ENCODE assay signal across 28 cellular contexts in the genomic region with DNA sequence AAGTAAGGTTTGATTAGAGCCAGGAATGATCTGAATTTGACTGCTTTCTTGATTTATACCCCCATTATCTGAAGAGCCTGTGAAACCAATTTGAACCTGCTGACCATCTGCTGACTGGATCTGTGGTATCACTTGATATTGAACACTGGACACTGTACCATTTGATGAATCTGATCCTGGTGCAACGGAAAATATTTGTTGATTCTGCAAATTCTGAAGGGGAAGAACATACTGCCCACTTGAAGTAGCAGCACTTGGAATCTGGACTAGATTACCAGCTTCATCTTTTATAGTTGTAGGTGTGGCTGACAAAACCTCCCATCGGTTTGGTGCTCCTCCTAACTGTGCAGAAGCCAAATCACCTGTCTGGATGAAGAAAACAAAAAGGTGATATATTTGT. TPM values are rescaled to one million over a fixed set of nuclear protein-coding genes. Genes with fewer than 3 reads are reported as not detected.
DNase-seq lines count a peak whose midpoint lies in the region; ATAC-seq, FAIRE-seq and TF ChIP-seq lines count a peak whose summit lies in the region.
"Had no signal": no experiment of that assay in that cellular context is flagged by ENCODE, and none has a peak within 500 bp of the region (broad histone marks: within the 10 kb centered on the region; RNA-seq: fewer than 3 reads in every experiment).

No MANE protein-coding gene starts in this region.

- H3K9me3 ChIP-seq in CD4-positive, CD25-positive, alpha-beta regulatory T cell (ENCODE audit: control insufficient read depth in 2 of 2, low read length in 2 of 2) = no peaks in the 10 kb centered on the region
- H3K9me3 ChIP-seq in DND-41 (ENCODE audit: insufficient read depth, low read length, severe bottlenecking) (no peaks in the 10 kb centered on the region), K562 (replicated peaks; ENCODE audit: control insufficient read depth, insufficient read depth, low read depth, low read length) (no peaks in the 10 kb centered on the region), heart left ventricle (peaks cover 0 to 3% (median 0%) of the 10 kb centered on the region in 12 donors)
- H3K9me3 ChIP-seq in naive thymus-derived CD4-positive, alpha-beta T cell (ENCODE audit: control insufficient read depth in 2 of 3, low read length in 3 of 3) = no peaks in the 10 kb centered on the region
- H3K9me3 ChIP-seq: psoas muscle, tibial artery had no signal

- no peak overlapping the region for H3K27ac ChIP-seq in CD4-positive, CD25-positive, alpha-beta regulatory T cell (ENCODE audit: insufficient read depth, low read length, poor library complexity, severe bottlenecking)
- H3K27ac ChIP-seq in DND-41 (ENCODE audit: low read length) (no peak overlapping the region), K562 (ENCODE audit: extremely low read depth, low read depth, low read length) (no peak overlapping the region), heart left ventricle (no peak overlapping the region)
- H3K27ac ChIP-seq in naive thymus-derived CD4-positive, alpha-beta T cell (ENCODE audit: low read depth, low read length) = no peak overlapping the region
- H3K27ac ChIP-seq: BLaER1 treated with 17β-estradiol and CSF1 and Interleukin-3, amounts not matched to agents 10 nM and 100 nM; epithelial cell of prostate; PC-9; psoas muscle had no signal

- in situ Hi-C loops in K562 (cut with MboI) = no loop called here

- H2AFZ ChIP-seq in DND-41 (ENCODE audit: low read depth, low read length) (no peak overlapping the region), K562 (ENCODE audit: low read depth, low read length) (no peak overlapping the region)
- H2AFZ ChIP-seq: GM23338, PC-9 had no signal

- peak overlapping the region; percentile 71 for H3K4me3 ChIP-seq in CD4-positive, CD25-positive, alpha-beta regulatory T cell (ENCODE audit: low read depth, low read length)
- H3K4me3 ChIP-seq in DND-41 (ENCODE audit: low read depth in 1 of 2, low read length in 2 of 2) (no peak overlapping the region), K562 (no peak overlapping the region), heart left ventricle (no peak overlapping the region)
- no peak overlapping the region for H3K4me3 ChIP-seq in naive thymus-derived CD4-positive, alpha-beta T cell (ENCODE audit: low read length)
- H3K4me3 ChIP-seq: BLaER1 treated with 17β-estradiol and CSF1 and Interleukin-3, amounts not matched to agents 10 nM and 100 nM; GM23338; PC-9; psoas muscle; tibial artery had no signal

- peak overlapping the region; percentile 52 to 90 (median 73) for H3K4me3 Mint-ChIP-seq in CD4-positive, CD25-positive, alpha-beta regulatory T cell
- peak overlapping the region in 8 of 10 donors; percentile 49 to 99 (median 76) for H3K4me3 Mint-ChIP-seq in naive thymus-derived CD4-positive, alpha-beta T cell
- H3K4me3 Mint-ChIP-seq: activated CD4-positive, alpha-beta T cell treated with anti-CD3 and anti-CD28 coated beads for 36 hours; activated CD8-positive, alpha-beta T cell treated with anti-CD3 and anti-CD28 coated beads for 36 hours; GM23338 had no signal

- H3K4me2 ChIP-seq in DND-41 (ENCODE audit: insufficient read depth, low read length) (peak overlapping the region; percentile 64; the same call in 1 of the 2 replicates), K562 (ENCODE audit: insufficient read depth, low read length) (no peak overlapping the region)
- H3K4me2 ChIP-seq: BLaER1 treated with 17β-estradiol and CSF1 and Interleukin-3, amounts not matched to agents 10 nM and 100 nM; GM23338; PC-9 had no signal

- WGBS in K562 (ENCODE audit: insufficient coverage, low coverage, missing lambda C conversion rate) = 87% methylated on average over 2 of the region's 2 CpGs
- 76 to 84% (median 80%) methylated on average over 2 of the region's 2 CpGs for WGBS in heart left ventricle, 4 donors

- no peak overlapping the region for H3K9ac ChIP-seq in DND-41 (ENCODE audit: low read depth, low read length)
- H3K9ac ChIP-seq in K562 (ENCODE audit: insufficient read depth in 1 of 2, low read depth in 2 of 2, low read length in 2 of 2) = no peak overlapping the region
- H3K9ac ChIP-seq: BLaER1 treated with 17β-estradiol and CSF1 and Interleukin-3, amounts not matched to agents 10 nM and 100 nM had no signal

- POLR2A ChIA-PET in K562 (lab: Yijun Ruan, JAX) = interaction anchor here (1.2 kb wide), 1 partner anchor 9 kb away, joined by 3 read pairs; no protein-coding TSS in a partner anchor
- POLR2A ChIA-PET in naive thymus-derived CD4-positive, alpha-beta T cell (lab: Charles Lee) = interaction anchor here (0.5 to 1.0 kb wide), 2 partner anchors 9 to 98 kb away, joined by 3 read pairs; a partner anchor contains a TSS

- ATAC-seq in CD4-positive, CD25-positive, alpha-beta regulatory T cell (ENCODE audit: low read depth in 2 of 2) = no peak
- ATAC-seq in DND-41 (ENCODE audit: insufficient read depth, low read depth) (no peak), K562 (no peak), heart left ventricle (no peak), GM21390 (IDR thresholded peaks at IDR 0.05; ENCODE audit: unreplicated experiment) (no peak)
- ATAC-seq in naive thymus-derived CD4-positive, alpha-beta T cell = no peak
- ATAC-seq: activated CD4-positive, alpha-beta T cell treated with anti-CD3 and anti-CD28 coated beads for 36 hours; activated CD8-positive, alpha-beta T cell treated with anti-CD3 and anti-CD28 coated beads for 36 hours; GM23338; Right ventricle myocardium inferior; SK-N-SH treated with all-trans-retinoic acid at 6 μM for 48 hours had no signal

- BruUV-seq in K562 (replicated peaks; lab: Mats Ljungman, UMichigan) = no TSS peak

- peaks cover 0 to 2% (median 0%) of the 10 kb centered on the region in 7 donors for H3K9me3 Mint-ChIP-seq in CD4-positive, CD25-positive, alpha-beta regulatory T cell
- no peaks in the 10 kb centered on the region for H3K9me3 Mint-ChIP-seq in naive thymus-derived CD4-positive, alpha-beta T cell
- H3K9me3 Mint-ChIP-seq: activated CD8-positive, alpha-beta T cell treated with anti-CD3 and anti-CD28 coated beads for 36 hours; activated T-helper 2 cell treated with anti-CD3 and anti-CD28 coated beads, Interferon-gamma antibody, Interleukin-2, Interleukin-4, amounts not matched to agents 10 μg/mL and 5 μg/mL and 100 μg/mL, durations not matched to agents 14 hours and 24 hours and 36 hours; GM23338 had no signal

- H3K27ac Mint-ChIP-seq in CD4-positive, CD25-positive, alpha-beta regulatory T cell = peak overlapping the region in 2 of 3 donors; percentile 0 to 9
- peak overlapping the region in 5 of 9 donors; percentile 9 to 47 (median 22) for H3K27ac Mint-ChIP-seq in naive thymus-derived CD4-positive, alpha-beta T cell
- H3K27ac Mint-ChIP-seq: activated CD4-positive, alpha-beta T cell treated with anti-CD3 and anti-CD28 coated beads for 36 hours; activated CD8-positive, alpha-beta T cell treated with anti-CD3 and anti-CD28 coated beads for 36 hours; activated T-helper 2 cell treated with anti-CD3 and anti-CD28 coated beads, Interferon-gamma antibody, Interleukin-2, Interleukin-4, amounts not matched to agents 10 μg/mL and 5 μg/mL and 100 μg/mL, durations not matched to agents 14 hours and 24 hours and 36 hours; GM23338 had no signal

- H3K79me2 ChIP-seq in DND-41 (ENCODE audit: insufficient read depth, low read length) (peaks cover 100% of the 10 kb centered on the region), K562 (ENCODE audit: control insufficient read depth, insufficient read depth, low read length) (peaks cover 100% of the 10 kb centered on the region)

- FAIRE-seq in K562 (lab: Jason Lieb, UNC) = no peak
- FAIRE-seq: colon had no signal

- H3K9me1 ChIP-seq in K562 (ENCODE audit: control insufficient read depth, insufficient read depth, low read length) = no peaks in the 10 kb centered on the region

- no peak for TF ChIP-seq CTCF in DND-41 (IDR thresholded peaks at IDR 0.05; ENCODE audit: borderline replicate concordance, extremely low read depth, low read length, poor library complexity, severe bottlenecking)
- no peak for TF ChIP-seq CTCF in K562 (IDR thresholded peaks at IDR 0.05 in 2 of 3, conservative IDR thresholded peaks at IDR 0.05 in 1 of 3; ENCODE audit: insufficient read depth in 2 of 3, low read depth in 1 of 3, low read length in 3 of 3)
- no peak for TF ChIP-seq CTCF in heart left ventricle (IDR thresholded peaks at IDR 0.05)

- H3K4me1 Mint-ChIP-seq in CD4-positive, CD25-positive, alpha-beta regulatory T cell = peaks cover 66 to 96% (median 80%) of the 10 kb centered on the region in 4 donors
- peaks cover 72 to 100% (median 94%) of the 10 kb centered on the region in 7 donors for H3K4me1 Mint-ChIP-seq in naive thymus-derived CD4-positive, alpha-beta T cell

- TF ChIP-seq EP300 in K562 (IDR thresholded peaks at IDR 0.05; ENCODE audit: low read length) = no peak

- peaks cover 76% of the 10 kb centered on the region for H3K4me1 ChIP-seq in CD4-positive, CD25-positive, alpha-beta regulatory T cell (ENCODE audit: control insufficient read depth, insufficient read depth, low read length, poor library complexity, severe bottlenecking)
- H3K4me1 ChIP-seq in DND-41 (ENCODE audit: insufficient read depth, low read length) (peaks cover 70% of the 10 kb centered on the region), K562 (replicated peaks in 1 of 2; ENCODE audit: control insufficient read depth in 2 of 2, insufficient read depth in 2 of 2, low read length in 2 of 2) (peaks cover 4% of the 10 kb centered on the region in 2 experiments; a peak in 4 of 5 replicates), heart left ventricle (peaks cover 4 to 98% (median 67%) of the 10 kb centered on the region in 12 donors)
- peaks cover 54 to 87% of the 10 kb centered on the region in 2 donors for H3K4me1 ChIP-seq in naive thymus-derived CD4-positive, alpha-beta T cell (ENCODE audit: control insufficient read depth in 2 of 2, insufficient read depth in 2 of 2, low read length in 2 of 2)

- intact Hi-C loops in K562 (cut with micrococcal nuclease) = no loop called here
- intact Hi-C loops in naive thymus-derived CD4-positive, alpha-beta T cell (cut with micrococcal nuclease) = loop anchor here in 1 of 2 donors (2.0 kb wide), 1 partner anchor 13 kb away; no protein-coding TSS in a partner anchor
- intact Hi-C loops in heart left ventricle (cut with DNase I) = no loop called here

- CTCF ChIA-PET in K562 (lab: Yijun Ruan, JAX; ENCODE audit: low intra/inter-chr PET ratio) = no interaction called here
- CTCF ChIA-PET in naive thymus-derived CD4-positive, alpha-beta T cell (lab: Charles Lee) = no interaction called here

- H3K27me3 Mint-ChIP-seq in CD4-positive, CD25-positive, alpha-beta regulatory T cell = no peaks in the 10 kb centered on the region
- no peaks in the 10 kb centered on the region for H3K27me3 Mint-ChIP-seq in naive thymus-derived CD4-positive, alpha-beta T cell
- H3K27me3 Mint-ChIP-seq: activated CD4-positive, alpha-beta T cell treated with anti-CD3 and anti-CD28 coated beads for 36 hours; activated CD8-positive, alpha-beta T cell treated with anti-CD3 and anti-CD28 coated beads for 36 hours had no signal

- TF ChIP-seq POLR2A in K562 (conservative IDR thresholded peaks at IDR 0.05) = no peak
- no peak for TF ChIP-seq POLR2A in heart left ventricle (IDR thresholded peaks at IDR 0.05)

- peaks cover 32% of the 10 kb centered on the region for H3K36me3 ChIP-seq in CD4-positive, CD25-positive, alpha-beta regulatory T cell (ENCODE audit: control insufficient read depth, insufficient read depth, low read length)
- H3K36me3 ChIP-seq in DND-41 (ENCODE audit: insufficient read depth, low read length) = peaks cover 75% of the 10 kb centered on the region
- peaks cover 74% of the 10 kb centered on the region for H3K36me3 ChIP-seq in K562 (ENCODE audit: control insufficient read depth, insufficient read depth, low read length)
- peaks cover 5 to 27% (median 10%) of the 10 kb centered on the region in 3 experiments for H3K36me3 ChIP-seq in naive thymus-derived CD4-positive, alpha-beta T cell (ENCODE audit: control insufficient read depth in 2 of 3, insufficient read depth in 3 of 3, low read length in 3 of 3)
- peaks cover 0 to 59% (median 37%) of the 10 kb centered on the region in 9 donors for H3K36me3 ChIP-seq in heart left ventricle

- H3K36me3 Mint-ChIP-seq in CD4-positive, CD25-positive, alpha-beta regulatory T cell = peaks cover 40% of the 10 kb centered on the region
- H3K36me3 Mint-ChIP-seq in naive thymus-derived CD4-positive, alpha-beta T cell = peaks cover 16 to 55% (median 51%) of the 10 kb centered on the region in 5 donors

- no peaks in the 10 kb centered on the region for H3K27me3 ChIP-seq in CD4-positive, CD25-positive, alpha-beta regulatory T cell (ENCODE audit: control insufficient read depth, insufficient read depth, low read length)
- H3K27me3 ChIP-seq in DND-41 (ENCODE audit: insufficient read depth, low read length, poor library complexity) (no peaks in the 10 kb centered on the region), K562 (ENCODE audit: control insufficient read depth in 2 of 2, insufficient read depth in 2 of 2, low read length in 2 of 2) (no peaks in the 10 kb centered on the region), heart left ventricle (no peaks in the 10 kb centered on the region)
- H3K27me3 ChIP-seq in naive thymus-derived CD4-positive, alpha-beta T cell (ENCODE audit: control insufficient read depth in 2 of 2, insufficient read depth in 2 of 2, low read length in 2 of 2) = no peaks in the 10 kb centered on the region
- H3K27me3 ChIP-seq: BLaER1 treated with 17β-estradiol and CSF1 and Interleukin-3, amounts not matched to agents 10 nM and 100 nM; tibial artery had no signal

- H4K20me1 ChIP-seq in DND-41 (ENCODE audit: insufficient read depth, low read length) = peaks cover 69% of the 10 kb centered on the region
- peaks cover 4% of the 10 kb centered on the region for H4K20me1 ChIP-seq in K562 (replicated peaks; ENCODE audit: control insufficient read depth, insufficient read depth, low read length)

- TF ChIP-seq RAD21 in K562 (CRISPR knock-in tag; conservative IDR thresholded peaks at IDR 0.05 in 1 of 2, IDR thresholded peaks at IDR 0.05 in 1 of 2) = no peak

- DNase-seq in CD4-positive, CD25-positive, alpha-beta regulatory T cell = no peak
- DNase-seq in DND-41 (no peak), K562 (ENCODE audit: extremely low read depth in 1 of 4, low spot score in 3 of 4) (no peak), heart left ventricle (no peak), NCI-H226 (no peak)
- no peak for DNase-seq in naive thymus-derived CD4-positive, alpha-beta T cell
- DNase-seq: activated CD4-positive, alpha-beta T cell treated with anti-CD3 and anti-CD28 coated beads for 36 hours; activated CD8-positive, alpha-beta memory T cell treated with anti-CD3 and anti-CD28 coated beads, Interleukin-2, amount 50 U/mL, for 48 hours; activated CD8-positive, alpha-beta T cell treated with anti-CD3 and anti-CD28 coated beads for 36 hours; activated naive CD4-positive, alpha-beta T cell treated with anti-CD3 and anti-CD28 coated beads, Interleukin-2, amount 50 U/mL, for 16 hours; aorta; Karpas-422; NCI-H1417 treated with DMSO at 0.1 percent for 48 hours; NCI-H2081; NCI-H526 treated with DMSO at 0.1 percent for 48 hours; nucleus accumbens; PC-9; psoas muscle; stimulated activated CD4-positive, alpha-beta T cell treated with anti-CD3 and anti-CD28 coated beads, Interleukin-4, amount 100 ng/mL, for 1 hour; tibial artery had no signal

RNA-seq across cellular contexts. Expression of a gene that starts 9.3 kb away (rescaled TPM):
- total RNA-seq in CD4-positive, CD25-positive, alpha-beta regulatory T cell = 153 TPM
- 10 to 100 TPM; 65.9 to 85.9 (median 76.4) TPM for polyA plus RNA-seq in CD4-positive, CD25-positive, alpha-beta regulatory T cell
- total RNA-seq in K562 (2011; cell fraction: chromatin; rRNA removed; ENCODE audit: low replicate concordance) = 73.5 and 177 TPM in 2 replicates
- 36.0 and 43.8 TPM in 2 replicates for total RNA-seq in K562 (2011; cell fraction: nucleolus; rRNA removed)
- total RNA-seq in K562 (2011; cell fraction: nucleoplasm; rRNA removed) = 64.0 and 89.2 TPM in 2 replicates
- 75.2 and 83.9 TPM in 2 replicates for total RNA-seq in K562 (2014; rRNA removed)
- 86.6 and 101 TPM in 2 replicates for total RNA-seq in K562 (2014; rRNA removed; fragmentation: Illumina TruSeq; extraction: Trizol)
- total RNA-seq in K562 (2015; rRNA removed; fragmentation: Illumina TruSeq; extraction: Trizol) = 102 and 106 TPM in 2 replicates
- total RNA-seq in K562 (2021) = 73.5 and 74.9 TPM in 2 replicates
- polyA plus RNA-seq in K562 (2011; rRNA removed) = 76.6 and 89.7 TPM in 2 replicates
- 30.9 and 42.5 TPM in 2 replicates for polyA plus RNA-seq in K562 (2011; cell fraction: cytosol; rRNA removed)
- polyA plus RNA-seq in K562 (2011; cell fraction: nucleus; rRNA removed) = 55.4 and 76.5 TPM in 2 replicates
- polyA plus RNA-seq in K562 (2012) = 26.4 and 29.5 TPM in 2 replicates
- 61.2 and 64.1 TPM in 2 replicates for polyA plus RNA-seq in K562 (2014; fragmentation: Illumina TruSeq; extraction: Trizol)
- 10 to 100 TPM; 12.0 to 13.1 TPM for polyA plus RNA-seq in K562 (2014; fragmentation: Nextera tagmentation; extraction: Ambion mirVana)
- 35.7 and 39.3 TPM in 2 replicates for polyA plus RNA-seq in K562 (2014; rRNA removed)
- polyA minus RNA-seq in K562 (2011; rRNA and poly(A)+ RNA removed) = 171 and 198 TPM in 2 replicates
- polyA minus RNA-seq in K562 (2011; cell fraction: cytosol; rRNA and poly(A)+ RNA removed) = 52.7 and 58.2 TPM in 2 replicates
- 76.1 and 128 TPM in 2 replicates for polyA minus RNA-seq in K562 (2011; cell fraction: nucleus; rRNA and poly(A)+ RNA removed)
- 100 to 1,000 TPM; 108 to 158 (median 131) TPM for total RNA-seq in naive thymus-derived CD4-positive, alpha-beta T cell
- 100 to 1,000 TPM in 1 of 2 donors, 10 to 100 TPM in 1; 82.6 to 108 TPM for polyA plus RNA-seq in naive thymus-derived CD4-positive, alpha-beta T cell
- 10 to 100 TPM; 32.2 to 61.5 (median 42.0) TPM for total RNA-seq in heart left ventricle
- 10 to 100 TPM in 1 of 2 donors, 1 to 10 TPM in 1; 6.9 to 20.2 TPM for polyA plus RNA-seq in heart left ventricle
